In genomic region chr18:38450876-38451275, GRCh38 we compare ENCODE assay signal across 17 cellular contexts.
A peak's percentile ranks its signal among the peaks of the same experiment; 100 is the strongest.
DNase-seq lines count a peak whose midpoint lies in the region; ATAC-seq, FAIRE-seq and TF ChIP-seq lines count a peak whose summit lies in the region.
"Had no signal": no experiment of that assay in that cellular context is flagged by ENCODE, and none has a peak within 500 bp of the region (broad histone marks: within the 10 kb centered on the region; RNA-seq: fewer than 3 reads in every experiment).

No MANE protein-coding gene starts in this region.

- H2BK12ac ChIP-seq in H1 (ENCODE audit: low read depth, low read length) (no peak overlapping the region), neuronal stem cell (ENCODE audit: low read length) (no peak overlapping the region)

- TF ChIP-seq EP300 in H1 (IDR thresholded peaks at IDR 0.05; ENCODE audit: borderline replicate concordance in 1 of 2, low read depth in 2 of 2, low read length in 2 of 2), result no peak

- H3K9ac ChIP-seq in H1 (replicated peaks in 1 of 4; ENCODE audit: extremely low read depth in 1 of 4, low read depth in 3 of 4, low read length in 3 of 4) (no peak overlapping the region), neuronal stem cell (ENCODE audit: low read depth, low read length, poor library complexity) (no peak overlapping the region)

- no peak overlapping the region for H3K56ac ChIP-seq in H1 (replicated peaks; ENCODE audit: insufficient read length, low read depth, low read length)

- no peaks in the 10 kb centered on the region for H4K20me1 ChIP-seq in H1 (replicated peaks in 1 of 2; ENCODE audit: control insufficient read depth in 1 of 2, insufficient read depth in 2 of 2, low read length in 2 of 2)

- H2BK15ac ChIP-seq in H1 (ENCODE audit: low read length), result no peak overlapping the region
- no peak overlapping the region for H2BK15ac ChIP-seq in neuronal stem cell (ENCODE audit: low read length)

- H3K27me3 Mint-ChIP-seq in effector memory CD8-positive, alpha-beta T cell, result no peaks in the 10 kb centered on the region

- H3K79me2 ChIP-seq in H1 (ENCODE audit: control insufficient read depth in 1 of 2, insufficient read depth in 2 of 2, low read length in 2 of 2), result no peaks in the 10 kb centered on the region

- no peak overlapping the region for H4K5ac ChIP-seq in H1 (ENCODE audit: insufficient read length, low read depth, low read length)

- H2BK20ac ChIP-seq in H1 (ENCODE audit: low read length), result no peak overlapping the region

- in situ Hi-C loops in GM13976 (cut with MboI; ENCODE audit: low sequenced_read_pairs, unreplicated experiment), result no loop called here

- 81% methylated on average over 4 of the region's 4 CpGs; no CpG with 5 or more reads in 1 of the 2 experiments for WGBS in H1 (ENCODE audit: extremely low coverage in 1 of 2, insufficient coverage in 1 of 2, insufficient read length in 1 of 2, insufficient replicate concordance in 2 of 2, low coverage in 1 of 2, low lambda C conversion rate in 2 of 2, missing lambda C conversion rate in 1 of 2), 2 experiments
- no CpG with 5 or more reads among the region's 4 CpGs for WGBS in neuronal stem cell (ENCODE audit: extremely low coverage in 2 of 2, insufficient read length in 2 of 2, insufficient replicate concordance in 1 of 2), 2 donors

- H3K14ac ChIP-seq in H1 (ENCODE audit: insufficient read length) (no peak overlapping the region), neuronal stem cell (ENCODE audit: low read length) (no peak overlapping the region)

- H4K91ac ChIP-seq in H1 (replicated peaks; ENCODE audit: insufficient read length, low read length), result no peak overlapping the region
- H4K91ac ChIP-seq in neuronal stem cell (ENCODE audit: low read depth, low read length, poor library complexity), result no peak overlapping the region

- H3K36me3 ChIP-seq in H1 (ENCODE audit: control insufficient read depth in 2 of 4, insufficient read depth in 4 of 4, low read length in 3 of 4) (no peaks in the 10 kb centered on the region), neuronal stem cell (replicated peaks in 1 of 2; ENCODE audit: control insufficient read depth in 2 of 2, insufficient read depth in 2 of 2, low read length in 2 of 2) (no peaks in the 10 kb centered on the region)

- no peak overlapping the region for H3K27ac Mint-ChIP-seq in effector memory CD8-positive, alpha-beta T cell

- no peak for TF ChIP-seq CTCF in D721Med (IDR thresholded peaks at IDR 0.05; ENCODE audit: insufficient read depth, missing control alignments)
- no peak for TF ChIP-seq CTCF in H1 (IDR thresholded peaks at IDR 0.05; ENCODE audit: control extremely low read depth in 1 of 3, insufficient read depth in 1 of 3, low read depth in 1 of 3, low read length in 3 of 3)
- no peak for TF ChIP-seq CTCF in GM13976 (IDR thresholded peaks at IDR 0.05; ENCODE audit: borderline replicate concordance, control extremely low read depth, extremely low read depth, insufficient read depth, missing control alignments)

- TF ChIP-seq RAD21 in H1 (IDR thresholded peaks at IDR 0.05 in 1 of 2, conservative IDR thresholded peaks at IDR 0.05 in 1 of 2; ENCODE audit: low read depth in 2 of 2, low read length in 2 of 2), result no peak

- H3K27ac ChIP-seq in H1 (ENCODE audit: low read depth, low read length) (no peak overlapping the region), neuronal stem cell (replicated peaks; ENCODE audit: low read length) (no peak overlapping the region)

- H3K18ac ChIP-seq in H1 (ENCODE audit: extremely low read depth, low read length) (no peak overlapping the region), neuronal stem cell (ENCODE audit: low read length) (no peak overlapping the region)

- CTCF ChIA-PET in H1 (lab: Charles Lee; ENCODE audit: partially characterized antibody), result interaction anchor here (1.3 to 1.7 kb wide), 2 partner anchors 14 to 22 kb away, joined by 3 read pairs; no protein-coding TSS in a partner anchor

- no peak for TF ChIP-seq POLR2A in H1 (IDR thresholded peaks at IDR 0.05; ENCODE audit: control extremely low read depth in 1 of 2, low read depth in 2 of 2, low read length in 2 of 2)

- no peak overlapping the region for H3K4ac ChIP-seq in H1 (replicated peaks; ENCODE audit: insufficient read length, low read depth, low read length)
- H3K4ac ChIP-seq in neuronal stem cell (ENCODE audit: low read length), result no peak overlapping the region

- H2AFZ ChIP-seq in H1 (ENCODE audit: low read length) (peak overlapping the region; percentile 46; the same call in 1 of the 2 replicates), neuronal stem cell (ENCODE audit: low read length) (peak overlapping the region; percentile 19)

- POLR2A ChIA-PET in H1 (lab: Charles Lee; ENCODE audit: partially characterized antibody), result no interaction called here

- no peak overlapping the region for H3K4me3 Mint-ChIP-seq in effector memory CD8-positive, alpha-beta T cell

- no peaks in the 10 kb centered on the region for H3K23me2 ChIP-seq in H1 (ENCODE audit: low read depth, low read length)

- no peaks in the 10 kb centered on the region for H3K79me1 ChIP-seq in H1 (ENCODE audit: low read depth, low read length)
- no peaks in the 10 kb centered on the region for H3K79me1 ChIP-seq in neuronal stem cell (ENCODE audit: low read depth, low read length)

- H4K8ac ChIP-seq in H1 (ENCODE audit: extremely low read depth, insufficient read depth, low read length) (no peak overlapping the region), neuronal stem cell (ENCODE audit: low read depth, low read length) (no peak overlapping the region)

- FAIRE-seq in D721Med (lab: Jason Lieb, UNC) (peak; percentile 99), H1 (lab: Jason Lieb, UNC) (no peak)
- FAIRE-seq: GM12878, GM19239 had no signal

- H2AK5ac ChIP-seq in H1 (ENCODE audit: low read depth, low read length) (no peak overlapping the region), neuronal stem cell (ENCODE audit: low read depth, low read length) (no peak overlapping the region)

- H2BK5ac ChIP-seq in H1 (ENCODE audit: low read depth, low read length) (no peak overlapping the region), neuronal stem cell (ENCODE audit: low read length) (no peak overlapping the region)

- H3K4me2 ChIP-seq in H1 (ENCODE audit: insufficient read depth in 1 of 2, low read depth in 2 of 2, low read length in 2 of 2) (no peak overlapping the region), neuronal stem cell (ENCODE audit: insufficient read depth, low read length, poor library complexity, severe bottlenecking) (no peak overlapping the region)

- H3K9me3 ChIP-seq in H1 (ENCODE audit: insufficient read depth in 2 of 2, low read depth in 1 of 2, low read length in 1 of 2) (no peaks in the 10 kb centered on the region), neuronal stem cell (replicated peaks in 1 of 2; ENCODE audit: control insufficient read depth in 2 of 2, insufficient read depth in 1 of 2, low read depth in 1 of 2, low read length in 2 of 2) (no peaks in the 10 kb centered on the region)
- H3K9me3 ChIP-seq: Caco-2 had no signal

- H3K4me1 ChIP-seq in H1 (replicated peaks in 1 of 4; ENCODE audit: control insufficient read depth in 3 of 4, insufficient read depth in 4 of 4, low read length in 3 of 4) (peaks cover 0 to 1% (median 0%) of the 10 kb centered on the region in 4 experiments; a peak in 1 of 7 replicates), neuronal stem cell (ENCODE audit: control insufficient read depth in 2 of 2, insufficient read depth in 1 of 2, low read depth in 1 of 2, low read length in 2 of 2) (peaks cover 0 to 4% of the 10 kb centered on the region in 2 donors)
- H3K4me1 ChIP-seq: Caco-2 had no signal

- H3K23ac ChIP-seq in H1 (ENCODE audit: insufficient read length) (no peak overlapping the region), neuronal stem cell (ENCODE audit: low read depth, low read length, poor library complexity) (no peak overlapping the region)

- DNase-seq in D721Med (ENCODE audit: insufficient read length, low spot score) (peak; percentile 23), SW480 (ENCODE audit: low spot score) (peak; percentile 25), H1 (ENCODE audit: low read depth in 1 of 2, low spot score in 2 of 2) (no peak), neuronal stem cell (ENCODE audit: low spot score) (no peak), NK-92 (lab: John Stamatoyannopoulos, UW; ENCODE audit: unreplicated experiment) (no peak), GM13976 (ENCODE audit: low spot score) (no peak), NOMO-1 treated with DMSO at 0.1 percent for 48 hours (lab: John Stamatoyannopoulos, UW; ENCODE audit: unreplicated experiment) (no peak)
- DNase-seq in effector memory CD8-positive, alpha-beta T cell, result no peak
- DNase-seq: C1 segment of cervical spinal cord, Caco-2, DMS79, IMR-90, Kasumi-1, NCI-H2081, SIG-M5 had no signal

- H3K27me3 ChIP-seq in H1 (replicated peaks in 1 of 4; ENCODE audit: control insufficient read depth in 3 of 4, extremely low read depth in 1 of 4, insufficient read depth in 3 of 4, low read length in 3 of 4) (no peaks in the 10 kb centered on the region), neuronal stem cell (ENCODE audit: control insufficient read depth in 3 of 3, insufficient read depth in 3 of 3, low read depth in 1 of 3, low read length in 3 of 3) (no peaks in the 10 kb centered on the region)

- no peak for ATAC-seq in effector memory CD8-positive, alpha-beta T cell (replicated peaks)
- ATAC-seq: GM12878 had no signal

- no peak overlapping the region for H2BK120ac ChIP-seq in H1 (replicated peaks; ENCODE audit: low read depth, low read length)
- no peak overlapping the region for H2BK120ac ChIP-seq in neuronal stem cell (ENCODE audit: low read depth, low read length)

- H3K36me3 Mint-ChIP-seq in effector memory CD8-positive, alpha-beta T cell (ENCODE audit: insufficient read depth), result no peaks in the 10 kb centered on the region

- no peaks in the 10 kb centered on the region for H3K4me1 Mint-ChIP-seq in effector memory CD8-positive, alpha-beta T cell (ENCODE audit: low read depth in 2 of 2)

- H3K9me3 Mint-ChIP-seq in effector memory CD8-positive, alpha-beta T cell, result peaks cover 0 to 7% of the 10 kb centered on the region in 2 donors

- H3K4me3 ChIP-seq in H1 (ENCODE audit: extremely low read depth in 1 of 4, insufficient read depth in 2 of 4, low read depth in 3 of 4, low read length in 4 of 4) (no peak overlapping the region), neuronal stem cell (ENCODE audit: low read length in 2 of 2) (no peak overlapping the region)
- H3K4me3 ChIP-seq: GM12878 had no signal

TF ChIP-seq in H1, 55 proteins besides CTCF, POLR2A, EP300 and RAD21 (continues in another document):
- TF ChIP-seq RXRA (IDR thresholded peaks at IDR 0.05; ENCODE audit: insufficient read depth, low read depth, low read length), result no peak
- no peak for TF ChIP-seq KDM1A (IDR thresholded peaks at IDR 0.05; ENCODE audit: borderline replicate concordance, low read length)
- TF ChIP-seq MAX (IDR thresholded peaks at IDR 0.05), result no peak
- TF ChIP-seq CBX5 (IDR thresholded peaks at IDR 0.05; ENCODE audit: low read depth, low read length), result no peak
- TF ChIP-seq JUN (IDR thresholded peaks at IDR 0.05; ENCODE audit: low read depth, low read length), result no peak
- TF ChIP-seq ZNF274 (IDR thresholded peaks at IDR 0.05; ENCODE audit: borderline replicate concordance, extremely low read depth, low read length), result no peak
- TF ChIP-seq BRCA1 (IDR thresholded peaks at IDR 0.05; ENCODE audit: low read depth, low read length), result no peak

Comparison
In these comparisons a context has a peak if more than half of its experiments do, and no peak if none do; other contexts are left out.
1. DNase-seq: peak in D721Med (single experiment) and SW480 (single experiment); none in H1 (0 of 2), neuronal stem cell (single experiment), effector memory CD8-positive, alpha-beta T cell (0 of 3), NK-92 (single experiment), GM13976 (single experiment) and NOMO-1 treated with DMSO at 0.1 percent for 48 hours (single experiment).